ENCODE assay signal across 8 cellular contexts in genomic region chr14:89773644-89774316, GRCh38.
DNase-seq lines count a peak whose midpoint lies in the region; ATAC-seq lines count a peak whose summit lies in the region.

No MANE protein-coding gene starts in this region.

- DNase-seq in CD1c-positive myeloid dendritic cell (ENCODE audit: extremely low spot score), result peak; percentile 57
- DNase-seq in RPMI7951 (ENCODE audit: low read depth), result peak; percentile 61
- peak; percentile 34 for DNase-seq in activated gamma-delta T cell (lab: John Stamatoyannopoulos, UW)
- DNase-seq in left kidney (ENCODE audit: low read depth, low spot score), result peak; percentile 36
- DNase-seq in stimulated activated CD8-positive, alpha-beta memory T cell treated with anti-CD3 and anti-CD28 coated beads, Interleukin-7, amount 100 ng/mL, for 24 hours (ENCODE audit: low read depth), result peak; percentile 18
- DNase-seq in NCI-H2196 (lab: John Stamatoyannopoulos, UW; ENCODE audit: unreplicated experiment), result no peak

- ATAC-seq in GM19351 (IDR thresholded peaks at IDR 0.05; ENCODE audit: unreplicated experiment) (peak; percentile 78), HG03432 (IDR thresholded peaks at IDR 0.05; ENCODE audit: unreplicated experiment) (peak; percentile 92)
